Comparison of ENCODE assay signal across 18 cellular contexts in the genomic region with DNA sequence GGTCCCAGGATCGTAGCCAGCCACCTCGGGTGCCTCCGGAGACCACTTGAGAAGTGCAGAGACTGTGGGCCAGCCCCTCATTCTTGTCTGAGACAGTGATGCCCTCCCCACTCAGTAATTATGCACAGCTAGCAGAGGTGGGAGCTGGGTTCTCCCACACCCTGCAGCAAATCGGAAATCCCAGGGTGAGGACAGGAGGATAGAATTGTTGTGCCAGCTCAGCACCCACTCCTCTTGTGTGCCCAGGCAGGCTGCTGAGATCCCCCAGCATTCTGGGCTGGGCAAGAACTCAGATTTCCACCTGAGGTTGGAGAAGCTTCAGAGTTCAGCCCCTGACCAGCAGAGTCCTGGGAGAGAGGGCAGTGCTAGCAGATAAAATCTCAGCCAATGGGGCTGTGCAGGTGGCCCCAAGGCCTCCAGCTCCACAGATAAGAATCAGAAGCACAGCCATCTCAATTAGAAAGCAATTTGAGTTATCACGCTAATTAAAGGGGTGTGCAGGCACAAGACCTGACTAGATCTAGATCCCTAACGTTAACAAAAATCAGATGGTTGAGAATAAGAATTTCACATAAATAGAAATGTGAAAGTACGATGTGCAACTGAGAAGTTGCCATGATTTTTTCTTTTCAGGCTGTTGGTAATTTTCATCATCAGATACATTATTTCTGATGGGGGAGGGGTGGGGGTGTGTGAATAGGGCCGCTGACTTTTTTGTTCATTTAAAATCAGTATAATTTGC. TPM values are rescaled to one million over a fixed set of nuclear protein-coding genes. Genes with fewer than 3 reads are reported as not detected.
DNase-seq lines count a peak whose midpoint lies in the region; ATAC-seq, FAIRE-seq and TF ChIP-seq lines count a peak whose summit lies in the region.
"Had no signal": no experiment of that assay in that cellular context is flagged by ENCODE, and none has a peak within 500 bp of the region (broad histone marks: within the 10 kb centered on the region; RNA-seq: fewer than 3 reads in every experiment).

No MANE protein-coding gene starts in this region.

- no peak overlapping the region for H2AFZ ChIP-seq in HepG2 (ENCODE audit: low read length)
- no peak overlapping the region for H2AFZ ChIP-seq in OCI-LY7 (ENCODE audit: low read length)
- H2AFZ ChIP-seq: hepatocyte had no signal

- TF ChIP-seq CTCF in HepG2 (CRISPR knock-in tag; IDR thresholded peaks at IDR 0.05): no peak
- no peak for TF ChIP-seq CTCF in right lobe of liver (IDR thresholded peaks at IDR 0.05)
- TF ChIP-seq CTCF in esophagus squamous epithelium (IDR thresholded peaks at IDR 0.05): no peak
- no peak for TF ChIP-seq CTCF in OCI-LY7 (conservative IDR thresholded peaks at IDR 0.05; ENCODE audit: low read length)
- TF ChIP-seq CTCF in upper lobe of left lung (IDR thresholded peaks at IDR 0.05): no peak

- in situ Hi-C loops in HepG2 (cut with HindIII; ENCODE audit: extremely low pct_ligation_motif_present, low pct_unique_long_range_greater_than_20kb): no loop called here

- intact Hi-C loops in HepG2 (cut with micrococcal nuclease; ENCODE audit: unreplicated experiment) (no loop called here), right lobe of liver (cut with DNase I) (no loop called here), esophagus squamous epithelium (cut with DNase I) (no loop called here), OCI-LY7 (cut with micrococcal nuclease; ENCODE audit: unreplicated experiment) (no loop called here)

- TF ChIP-seq EP300 in HepG2 (IDR thresholded peaks at IDR 0.05; ENCODE audit: low read depth in 2 of 2, low read length in 2 of 2): no peak
- no peak for TF ChIP-seq EP300 in HepG2 (CRISPR knock-in tag; IDR thresholded peaks at IDR 0.05; ENCODE audit: borderline replicate concordance)
- TF ChIP-seq EP300 in upper lobe of left lung (IDR thresholded peaks at IDR 0.05): no peak

- no peak overlapping the region for H3K4me3 ChIP-seq in HepG2 (replicated peaks in 1 of 3; ENCODE audit: insufficient read depth in 1 of 3, low read depth in 2 of 3, low read length in 3 of 3)
- no peak overlapping the region for H3K4me3 ChIP-seq in right lobe of liver
- H3K4me3 ChIP-seq in esophagus squamous epithelium: peak overlapping the region in 1 of 4 donors; percentile 54
- H3K4me3 ChIP-seq in OCI-LY7 (ENCODE audit: low read depth, low read length, poor library complexity, severe bottlenecking): no peak overlapping the region
- no peak overlapping the region for H3K4me3 ChIP-seq in upper lobe of left lung
- H3K4me3 ChIP-seq: hepatocyte had no signal

- no peak overlapping the region for H3K4me2 ChIP-seq in HepG2 (ENCODE audit: low read depth, low read length)
- H3K4me2 ChIP-seq in OCI-LY7 (ENCODE audit: low read length): no peak overlapping the region
- H3K4me2 ChIP-seq: hepatocyte, KMS-11 had no signal

- no peak for TF ChIP-seq RAD21 in HepG2 (CRISPR knock-in tag; IDR thresholded peaks at IDR 0.05)

- H3K36me3 ChIP-seq in HepG2 (replicated peaks in 1 of 2; ENCODE audit: control insufficient read depth in 1 of 2, insufficient read depth in 2 of 2, low read length in 2 of 2): no peaks in the 10 kb centered on the region
- no peaks in the 10 kb centered on the region for H3K36me3 ChIP-seq in right lobe of liver
- H3K36me3 ChIP-seq in esophagus squamous epithelium: no peaks in the 10 kb centered on the region
- H3K36me3 ChIP-seq in OCI-LY7 (ENCODE audit: insufficient read depth, low read length): no peaks in the 10 kb centered on the region
- H3K36me3 ChIP-seq in upper lobe of left lung: no peaks in the 10 kb centered on the region

- 95% methylated on average over 5 of the region's 8 CpGs for WGBS in HepG2 (ENCODE audit: low lambda C conversion rate)
- WGBS in right lobe of liver (ENCODE audit: insufficient coverage, low coverage, low lambda C conversion rate, missing lambda C conversion rate): 80% methylated on average over 6 of the region's 8 CpGs
- 64 to 76% methylated on average over 4 of the region's 8 CpGs for WGBS in esophagus squamous epithelium, 2 donors
- WGBS in upper lobe of left lung, 2 donors: 85 to 86% methylated on average over 8 of the region's 8 CpGs

- no peak for FAIRE-seq in HepG2 (lab: Jason Lieb, UNC)

- TF ChIP-seq POLR2A in HepG2 (IDR thresholded peaks at IDR 0.05; ENCODE audit: insufficient read depth in 1 of 2, low read depth in 2 of 2, low read length in 2 of 2) (no peak), right lobe of liver (IDR thresholded peaks at IDR 0.05) (no peak), esophagus squamous epithelium (IDR thresholded peaks at IDR 0.05) (no peak), upper lobe of left lung (IDR thresholded peaks at IDR 0.05) (no peak)

- BruUV-seq in HepG2 (replicated peaks; lab: Mats Ljungman, UMichigan) (no TSS peak), OCI-LY7 (replicated peaks; lab: Mats Ljungman, UMichigan) (no TSS peak)

- CTCF ChIA-PET in HepG2 (lab: Yijun Ruan, JAX; ENCODE audit: low intra/inter-chr PET ratio, low total read pairs): no interaction called here
- CTCF ChIA-PET in OCI-LY7 (lab: Charles Lee; ENCODE audit: unreplicated experiment): no interaction called here

- H4K20me1 ChIP-seq in HepG2 (ENCODE audit: insufficient read depth, low read length): no peaks in the 10 kb centered on the region
- H4K20me1 ChIP-seq in OCI-LY7 (ENCODE audit: insufficient read depth, low read length): no peaks in the 10 kb centered on the region

- DNase-seq in HepG2 (ENCODE audit: low spot score): no peak
- no peak for DNase-seq in right lobe of liver
- DNase-seq in SK-N-DZ (ENCODE audit: low spot score): peak; percentile 80
- DNase-seq in esophagus squamous epithelium (lab: John Stamatoyannopoulos, UW): no peak
- DNase-seq in OCI-LY7 (ENCODE audit: low spot score): no peak
- no peak for DNase-seq in NCI-H1436 treated with DMSO at 0.1 percent for 48 hours (lab: John Stamatoyannopoulos, UW)
- no peak for DNase-seq in upper lobe of left lung
- DNase-seq in HUDEP-2 (lab: John Stamatoyannopoulos, UW; ENCODE audit: unreplicated experiment in 76 of 76): no peak
- DNase-seq: activated CD4-positive, alpha-beta T cell treated with anti-CD3 and anti-CD28 coated beads, Interleukin-2, amount 50 U/mL, for 4 hours; activated naive CD4-positive, alpha-beta T cell treated with Interleukin-2 at 50 U/mL for 16 hours; activated T-cell treated with anti-CD3 and anti-CD28 coated beads, Interleukin-2, amount 50 U/mL, for 1 hour; effector memory CD8-positive, alpha-beta T cell; naive thymus-derived CD8-positive, alpha-beta T cell; NCI-H1092 treated with DMSO at 0.1 percent for 48 hours; stimulated activated CD8-positive, alpha-beta memory T cell treated with anti-CD3 and anti-CD28 coated beads, Interleukin-4, amount 100 ng/mL, for 48 hours had no signal

- no peak overlapping the region for H3K27ac ChIP-seq in HepG2 (ENCODE audit: extremely low read length, insufficient read depth, low read length)
- H3K27ac ChIP-seq in right lobe of liver: no peak overlapping the region
- peak overlapping the region in 3 of 4 donors; percentile 90 to 94 (median 91) for H3K27ac ChIP-seq in esophagus squamous epithelium
- H3K27ac ChIP-seq in OCI-LY7 (ENCODE audit: low read depth, low read length, poor library complexity, severe bottlenecking): no peak overlapping the region
- H3K27ac ChIP-seq in upper lobe of left lung: no peak overlapping the region
- H3K27ac ChIP-seq: C4-2B, hepatocyte, KMS-11 had no signal

- POLR2A ChIA-PET in HepG2 (lab: Yijun Ruan, JAX) (interaction anchor here (1.2 kb wide), 1 partner anchor 13 kb away, joined by 3 read pairs; no protein-coding TSS in a partner anchor), OCI-LY7 (lab: Charles Lee) (no interaction called here)

- H3K9ac ChIP-seq in HepG2 (ENCODE audit: insufficient read depth, low read depth, low read length): no peak overlapping the region
- H3K9ac ChIP-seq: KMS-11 had no signal

- no peaks in the 10 kb centered on the region for H3K9me2 ChIP-seq in OCI-LY7 (ENCODE audit: insufficient read depth, low read length)

- ATAC-seq in HepG2: no peak
- ATAC-seq in right lobe of liver: no peak
- ATAC-seq in upper lobe of left lung (ENCODE audit: low FRiP score in 2 of 2): no peak
- ATAC-seq: effector memory CD8-positive, alpha-beta T cell; naive thymus-derived CD8-positive, alpha-beta T cell had no signal

- H3K27me3 ChIP-seq in HepG2 (ENCODE audit: control insufficient read depth in 1 of 2, insufficient read depth in 2 of 2, low read length in 2 of 2): no peaks in the 10 kb centered on the region
- H3K27me3 ChIP-seq in right lobe of liver: no peaks in the 10 kb centered on the region
- H3K27me3 ChIP-seq in esophagus squamous epithelium: no peaks in the 10 kb centered on the region
- no peaks in the 10 kb centered on the region for H3K27me3 ChIP-seq in upper lobe of left lung
- H3K27me3 ChIP-seq: hepatocyte had no signal

- H3K79me2 ChIP-seq in HepG2 (ENCODE audit: insufficient read depth, low read length) (no peaks in the 10 kb centered on the region), OCI-LY7 (ENCODE audit: insufficient read depth, low read depth, low read length) (no peaks in the 10 kb centered on the region)
- H3K79me2 ChIP-seq: hepatocyte had no signal

- no peaks in the 10 kb centered on the region for H3K9me3 ChIP-seq in HepG2 (ENCODE audit: low read length)
- no peaks in the 10 kb centered on the region for H3K9me3 ChIP-seq in right lobe of liver
- no peaks in the 10 kb centered on the region for H3K9me3 ChIP-seq in esophagus squamous epithelium
- no peaks in the 10 kb centered on the region for H3K9me3 ChIP-seq in OCI-LY7 (ENCODE audit: low read length)
- H3K9me3 ChIP-seq in upper lobe of left lung: no peaks in the 10 kb centered on the region

- H3K4me1 ChIP-seq in HepG2 (ENCODE audit: insufficient read depth, low read length): peaks cover 50% of the 10 kb centered on the region
- peaks cover 0 to 13% (median 6%) of the 10 kb centered on the region in 4 donors for H3K4me1 ChIP-seq in right lobe of liver
- H3K4me1 ChIP-seq in esophagus squamous epithelium: peaks cover 17 to 52% (median 27%) of the 10 kb centered on the region in 3 donors
- H3K4me1 ChIP-seq in OCI-LY7 (ENCODE audit: insufficient read depth, low read length, poor library complexity, severe bottlenecking): no peaks in the 10 kb centered on the region
- H3K4me1 ChIP-seq in upper lobe of left lung: peaks cover 12 to 18% (median 17%) of the 10 kb centered on the region in 4 donors

RNA-seq across cellular contexts. Expression of gene IRF2BP2, which starts 45.5 kb away (rescaled TPM):
- total RNA-seq in HepG2 (2016; rRNA removed; fragmentation: Illumina TruSeq; extraction: Trizol): 127 and 147 TPM in 2 replicates
- 25.1 and 26.8 TPM in 2 replicates for total RNA-seq in HepG2 (2016; cell fraction: cytosol; rRNA removed; fragmentation: Illumina TruSeq; extraction: Trizol; ENCODE audit: low read depth)
- 104 and 154 TPM in 2 replicates for total RNA-seq in HepG2 (2016; cell fraction: insoluble cytoplasmic fraction; rRNA removed; fragmentation: Illumina TruSeq; extraction: Trizol)
- total RNA-seq in HepG2 (2016; cell fraction: membrane; rRNA removed; fragmentation: Illumina TruSeq; extraction: Trizol): 85.2 and 85.5 TPM in 2 replicates
- total RNA-seq in HepG2 (2016; cell fraction: nucleus; rRNA removed; fragmentation: Illumina TruSeq; extraction: Trizol): 132 and 141 TPM in 2 replicates
- polyA plus RNA-seq in HepG2 (2011; rRNA removed): 140 and 180 TPM in 2 replicates
- polyA plus RNA-seq in HepG2 (2011; cell fraction: cytosol; rRNA removed): 82.1 and 111 TPM in 2 replicates
- polyA plus RNA-seq in HepG2 (2011; cell fraction: nucleus; rRNA removed): 491 and 557 TPM in 2 replicates
- polyA plus RNA-seq in HepG2 (2012): 136 and 153 TPM in 2 replicates
- polyA plus RNA-seq in HepG2 (2016; cell fraction: cytosol; fragmentation: Illumina TruSeq; extraction: Trizol; ENCODE audit: low read depth): 22.4 and 23.1 TPM in 2 replicates
- polyA plus RNA-seq in HepG2 (2016; cell fraction: insoluble cytoplasmic fraction; fragmentation: Illumina TruSeq; extraction: Trizol; ENCODE audit: low read depth): 127 and 168 TPM in 2 replicates
- 58.5 and 65.6 TPM in 2 replicates for polyA plus RNA-seq in HepG2 (2016; cell fraction: membrane; fragmentation: Illumina TruSeq; extraction: Trizol; ENCODE audit: low read depth)
- 293 and 322 TPM in 2 replicates for polyA plus RNA-seq in HepG2 (2016; cell fraction: nucleus; fragmentation: Illumina TruSeq; extraction: Trizol; ENCODE audit: insufficient read depth, low read depth)
- polyA minus RNA-seq in HepG2 (2011; rRNA and poly(A)+ RNA removed; ENCODE audit: low replicate concordance): 43.4 and 196 TPM in 2 replicates
- 155 and 170 TPM in 2 replicates for polyA minus RNA-seq in HepG2 (2011; cell fraction: cytosol; rRNA and poly(A)+ RNA removed)
- 115 and 118 TPM in 2 replicates for polyA minus RNA-seq in HepG2 (2011; cell fraction: nucleus; rRNA and poly(A)+ RNA removed)
- total RNA-seq in right lobe of liver: 10 to 100 TPM; 35.3 to 93.2 (median 56.8) TPM
- 32.0 and 33.3 TPM in 2 replicates for polyA plus RNA-seq in SK-N-DZ (2014; cell fraction: cytosol; rRNA removed)
- polyA plus RNA-seq in SK-N-DZ (2014; cell fraction: nucleus; rRNA removed): 24.3 and 26.1 TPM in 2 replicates
- 10 to 100 TPM; 52.5 to 66.8 (median 57.6) TPM for total RNA-seq in esophagus squamous epithelium
- 30.2 and 40.6 TPM in 2 replicates for total RNA-seq in OCI-LY7 (2014; rRNA removed; shearing (Covaris generic))
- 64.6 and 65.9 TPM in 2 replicates for total RNA-seq in OCI-LY7 (2022)
- 100 to 1,000 TPM in 3 of 6 donors, 10 to 100 TPM in 3; 83.8 to 157 (median 116) TPM for total RNA-seq in upper lobe of left lung

Comparison
In these comparisons a context has a peak if more than half of its experiments do, and no peak if none do; other contexts are left out.
1. H3K27ac ChIP-seq: peak in esophagus squamous epithelium (3 of 4); none in HepG2 (single experiment), right lobe of liver (0 of 3), OCI-LY7 (single experiment) and upper lobe of left lung (0 of 4).